In genomic region chr7:13185139-13185538, GRCh38 we compare ENCODE assay signal across 24 cellular contexts.
"Had no signal": no experiment of that assay in that cellular context is flagged by ENCODE, and none has a peak within 500 bp of the region (broad histone marks: within the 10 kb centered on the region; RNA-seq: fewer than 3 reads in every experiment).

No MANE protein-coding gene starts in this region.

- H3K4me2 ChIP-seq: SK-N-SH had no signal

- H3K4me3 ChIP-seq: MG63 had no signal

- H3K27me3 ChIP-seq: MG63 had no signal

- H3K9me3 ChIP-seq: MG63, SK-N-SH had no signal

- H3K36me3 ChIP-seq: MG63 had no signal

- ATAC-seq: Panc1, PC-3, T-cell had no signal

- DNase-seq: IMR-90; Karpas-422; KG1; MG63; NCI-H1092 treated with DMSO at 0.1 percent for 48 hours; NCI-H1436; NCI-H187; NCI-H2029; NCI-H2081 treated with DMSO at 0.1 percent for 48 hours; NCI-H2171; NCI-H226; NCI-H446; NCI-H510A; NCI-H524 treated with DMSO at 0.1 percent for 48 hours; NCI-H69; NCI-H774; NK-92 treated with Interleukin-12 subunit alpha and Interleukin-12 subunit beta, amount 100 ng/mL, for 24 hours; PC-3; SHP77; SK-N-SH; SW 1271; T-cell had no signal

- H3K27ac ChIP-seq: RWPE1 had no signal

- H3K9me2 ChIP-seq: SK-N-SH had no signal
